Comparison of ENCODE assay signal across 13 cellular contexts in the genomic region with DNA sequence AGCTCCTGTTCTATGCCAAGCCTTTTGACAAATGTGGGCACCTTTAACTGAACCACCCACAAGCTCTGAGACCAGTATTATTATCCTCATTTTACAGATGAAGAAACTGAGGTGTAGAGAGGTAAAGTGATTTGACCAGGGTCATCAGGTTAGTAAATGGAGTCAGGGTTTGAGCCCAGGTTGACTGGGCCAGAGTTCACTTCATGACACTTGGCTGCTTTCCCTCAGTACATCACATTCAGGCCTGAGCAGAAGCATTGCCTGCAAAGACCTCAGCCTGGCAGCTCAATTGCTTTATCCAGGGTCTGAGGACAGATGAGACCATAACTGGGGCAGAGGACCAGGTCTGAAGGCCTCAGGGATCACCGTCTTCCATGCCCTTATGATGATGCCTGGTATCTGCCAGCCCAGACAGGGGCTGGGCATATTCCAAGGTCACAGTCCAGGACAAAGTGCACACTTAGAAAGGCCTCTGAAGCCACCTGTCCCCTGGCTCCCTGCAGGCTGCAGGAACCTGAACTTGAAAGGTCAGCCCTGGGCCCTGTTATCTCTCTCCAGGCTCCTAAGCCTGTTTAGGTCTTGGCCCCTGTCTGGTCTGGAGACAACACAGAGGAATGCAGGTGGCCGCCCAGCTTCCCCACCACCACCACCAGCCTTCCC. TPM values are rescaled to one million over a fixed set of nuclear protein-coding genes. Genes with fewer than 3 reads are reported as not detected.
"Had no signal": no experiment of that assay in that cellular context is flagged by ENCODE, and none has a peak within 500 bp of the region (broad histone marks: within the 10 kb centered on the region; RNA-seq: fewer than 3 reads in every experiment).

No MANE protein-coding gene starts in this region.

- H3K27me3 ChIP-seq: heart left ventricle had no signal

- H3K36me3 ChIP-seq: heart left ventricle had no signal

- ATAC-seq: activated naive CD4-positive, alpha-beta T cell treated with anti-CD3 and anti-CD28 coated beads, Interleukin-2, amount 50 U/mL, for 72 hours; left colon; natural killer cell treated with Interleukin-12 subunit alpha and Interleukin-12 subunit beta and Interleukin-15 and Interleukin-18, amount 100 ng/mL, for 72 hours had no signal

- H3K9me3 ChIP-seq: heart left ventricle had no signal

- DNase-seq: activated CD4-positive, alpha-beta T cell treated with anti-CD3 and anti-CD28 coated beads, Interleukin-2, amount 50 U/mL, for 4 hours; activated effector memory CD4-positive, alpha-beta T cell treated with anti-CD3 and anti-CD28 coated beads, Interleukin-2, amount 50 U/mL, for 16 hours; activated T-cell treated with anti-CD3 and anti-CD28 coated beads, Interleukin-2, amount 50 U/mL, for 24 hours; effector CD4-positive, alpha-beta T cell; foreskin melanocyte; left colon; mammary epithelial cell; SW 1271 had no signal

- H3K27ac ChIP-seq: skin epidermis had no signal

- H3K4me3 ChIP-seq: heart left ventricle, skin epidermis had no signal

RNA-seq across cellular contexts. Expression of a gene that starts 32.0 kb away (rescaled TPM):
- total RNA-seq: activated naive CD4-positive, alpha-beta T cell treated with anti-CD3 and anti-CD28 coated beads, Interleukin-2, amount 50 U/mL, for 72 hours; natural killer cell treated with Interleukin-12 subunit alpha and Interleukin-12 subunit beta and Interleukin-15 and Interleukin-18, amount 100 ng/mL, for 72 hours had no signal
- polyA plus RNA-seq: mammary epithelial cell had no signal

RNA-seq across cellular contexts. Expression of a gene that starts 48.7 kb away (rescaled TPM):
- total RNA-seq: osteoblast had no signal
